Comparison of ENCODE assay signal across 1 cellular context in the genomic region with DNA sequence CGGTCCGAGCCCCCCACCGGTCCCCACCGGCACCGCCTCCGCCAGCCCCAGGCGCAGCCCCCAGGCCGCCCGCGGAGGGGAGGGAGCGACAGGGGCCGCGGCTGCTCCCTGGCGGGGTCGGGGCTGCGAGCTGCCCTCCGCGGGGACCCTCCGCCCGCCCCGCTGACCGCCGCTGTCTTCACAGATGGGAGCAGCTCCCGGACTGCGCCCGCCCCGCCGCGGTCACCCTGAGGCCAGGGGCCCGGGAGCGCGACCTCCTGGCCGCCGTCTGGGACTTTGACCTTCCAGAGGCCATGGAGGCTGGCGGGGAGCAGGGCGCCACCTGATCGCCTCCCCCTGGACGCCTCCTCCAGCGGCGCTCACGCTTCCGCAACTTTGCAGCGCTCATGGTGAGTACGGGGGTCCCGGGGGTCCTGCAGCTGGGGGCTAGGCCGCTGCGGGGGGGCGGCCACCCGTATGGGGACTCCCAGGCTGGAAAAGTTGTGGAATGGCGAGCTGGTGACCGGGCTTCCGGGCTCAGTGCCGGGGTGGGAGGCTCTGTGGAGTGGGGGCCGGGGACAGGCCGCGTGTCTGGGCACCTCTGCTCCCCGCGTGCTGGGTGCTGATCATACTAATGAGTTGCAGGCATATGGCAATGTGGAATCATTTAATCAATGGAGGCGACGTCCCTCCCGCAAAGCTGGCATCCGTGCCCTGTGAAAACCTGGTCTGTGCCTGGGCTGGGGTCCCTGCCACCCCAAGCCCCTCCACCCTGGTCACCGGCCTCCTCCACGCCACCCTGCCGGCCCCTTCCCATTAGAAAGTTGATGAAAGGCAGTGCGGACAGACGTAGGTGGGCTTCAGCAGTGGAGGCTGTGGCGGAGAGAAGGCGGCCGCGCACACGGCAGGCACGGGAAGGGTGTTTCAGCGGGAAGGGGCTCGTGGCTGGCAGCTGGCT.
A peak's percentile ranks its signal among the peaks of the same experiment; 100 is the strongest.
TF ChIP-seq lines count a peak whose summit lies in the region.

No MANE protein-coding gene starts in this region.

TF ChIP-seq in HepG2, 621 proteins besides CTCF, POLR2A, EP300 and RAD21 (continued from another document and continues in another):
- no peak for TF ChIP-seq NCOA2 (CRISPR knock-in tag; IDR thresholded peaks at IDR 0.05)
- peak; percentile 81 for TF ChIP-seq RXRB (CRISPR knock-in tag; IDR thresholded peaks at IDR 0.05; ENCODE audit: borderline replicate concordance)
- TF ChIP-seq STAT5B (CRISPR knock-in tag; IDR thresholded peaks at IDR 0.05) = no peak
- no peak for TF ChIP-seq REL (CRISPR knock-in tag; conservative IDR thresholded peaks at IDR 0.05)
- no peak for TF ChIP-seq SP2 (CRISPR knock-in tag; IDR thresholded peaks at IDR 0.05)
- no peak for TF ChIP-seq HOXA9 (CRISPR knock-in tag; IDR thresholded peaks at IDR 0.05; ENCODE audit: borderline replicate concordance)
- TF ChIP-seq ZNF615 (CRISPR knock-in tag; IDR thresholded peaks at IDR 0.05; ENCODE audit: borderline replicate concordance) = no peak
- TF ChIP-seq ZNF549 (CRISPR knock-in tag; IDR thresholded peaks at IDR 0.05) = no peak
- TF ChIP-seq CEBPB (IDR thresholded peaks at IDR 0.05; ENCODE audit: borderline replicate concordance, low read depth, low read length) = no peak
- no peak for TF ChIP-seq PAX8 (CRISPR knock-in tag; IDR thresholded peaks at IDR 0.05; ENCODE audit: borderline replicate concordance)
- TF ChIP-seq DNMT1 (CRISPR knock-in tag; IDR thresholded peaks at IDR 0.05) = no peak
- TF ChIP-seq TGIF2 (CRISPR knock-in tag; IDR thresholded peaks at IDR 0.05) = no peak
- no peak for TF ChIP-seq ZSCAN9 (CRISPR knock-in tag; IDR thresholded peaks at IDR 0.05; ENCODE audit: borderline replicate concordance)
- TF ChIP-seq ZNF841 (CRISPR knock-in tag; IDR thresholded peaks at IDR 0.05; ENCODE audit: borderline replicate concordance) = no peak
- no peak for TF ChIP-seq ZNF335 (CRISPR knock-in tag; IDR thresholded peaks at IDR 0.05)
- TF ChIP-seq ZBTB21 (CRISPR knock-in tag; IDR thresholded peaks at IDR 0.05) = no peak
- TF ChIP-seq HMG20A (CRISPR knock-in tag; IDR thresholded peaks at IDR 0.05; ENCODE audit: borderline replicate concordance) = no peak
- no peak for TF ChIP-seq CREM (IDR thresholded peaks at IDR 0.05)
- no peak for TF ChIP-seq CREM (CRISPR knock-in tag; IDR thresholded peaks at IDR 0.05)
- no peak for TF ChIP-seq ZKSCAN1 (IDR thresholded peaks at IDR 0.05; ENCODE audit: low read length)
- TF ChIP-seq SCMH1 (CRISPR knock-in tag; IDR thresholded peaks at IDR 0.05; ENCODE audit: borderline replicate concordance) = no peak
- no peak for TF ChIP-seq ZNF792 (CRISPR knock-in tag; IDR thresholded peaks at IDR 0.05)
- TF ChIP-seq, protein P1, sequence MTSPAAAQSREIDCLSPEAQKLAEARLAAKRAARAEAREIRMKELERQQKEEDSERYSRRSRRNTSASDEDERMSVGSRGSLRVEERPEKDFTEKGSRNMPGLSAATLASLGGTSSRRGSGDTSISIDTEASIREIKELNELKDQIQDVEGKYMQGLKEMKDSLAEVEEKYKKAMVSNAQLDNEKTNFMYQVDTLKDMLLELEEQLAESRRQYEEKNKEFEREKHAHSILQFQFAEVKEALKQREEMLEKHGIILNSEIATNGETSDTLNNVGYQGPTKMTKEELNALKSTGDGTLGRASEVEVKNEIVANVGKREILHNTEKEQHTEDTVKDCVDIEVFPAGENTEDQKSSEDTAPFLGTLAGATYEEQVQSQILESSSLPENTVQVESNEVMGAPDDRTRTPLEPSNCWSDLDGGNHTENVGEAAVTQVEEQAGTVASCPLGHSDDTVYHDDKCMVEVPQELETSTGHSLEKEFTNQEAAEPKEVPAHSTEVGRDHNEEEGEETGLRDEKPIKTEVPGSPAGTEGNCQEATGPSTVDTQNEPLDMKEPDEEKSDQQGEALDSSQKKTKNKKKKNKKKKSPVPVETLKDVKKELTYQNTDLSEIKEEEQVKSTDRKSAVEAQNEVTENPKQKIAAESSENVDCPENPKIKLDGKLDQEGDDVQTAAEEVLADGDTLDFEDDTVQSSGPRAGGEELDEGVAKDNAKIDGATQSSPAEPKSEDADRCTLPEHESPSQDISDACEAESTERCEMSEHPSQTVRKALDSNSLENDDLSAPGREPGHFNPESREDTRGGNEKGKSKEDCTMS (CRISPR knock-in tag; conservative IDR thresholded peaks at IDR 0.05) = no peak
- no peak for TF ChIP-seq ZNF724P (CRISPR knock-in tag; IDR thresholded peaks at IDR 0.05; ENCODE audit: borderline replicate concordance)
- TF ChIP-seq SMARCE1 (IDR thresholded peaks at IDR 0.05; ENCODE audit: borderline replicate concordance) = no peak
- TF ChIP-seq, protein P2, sequence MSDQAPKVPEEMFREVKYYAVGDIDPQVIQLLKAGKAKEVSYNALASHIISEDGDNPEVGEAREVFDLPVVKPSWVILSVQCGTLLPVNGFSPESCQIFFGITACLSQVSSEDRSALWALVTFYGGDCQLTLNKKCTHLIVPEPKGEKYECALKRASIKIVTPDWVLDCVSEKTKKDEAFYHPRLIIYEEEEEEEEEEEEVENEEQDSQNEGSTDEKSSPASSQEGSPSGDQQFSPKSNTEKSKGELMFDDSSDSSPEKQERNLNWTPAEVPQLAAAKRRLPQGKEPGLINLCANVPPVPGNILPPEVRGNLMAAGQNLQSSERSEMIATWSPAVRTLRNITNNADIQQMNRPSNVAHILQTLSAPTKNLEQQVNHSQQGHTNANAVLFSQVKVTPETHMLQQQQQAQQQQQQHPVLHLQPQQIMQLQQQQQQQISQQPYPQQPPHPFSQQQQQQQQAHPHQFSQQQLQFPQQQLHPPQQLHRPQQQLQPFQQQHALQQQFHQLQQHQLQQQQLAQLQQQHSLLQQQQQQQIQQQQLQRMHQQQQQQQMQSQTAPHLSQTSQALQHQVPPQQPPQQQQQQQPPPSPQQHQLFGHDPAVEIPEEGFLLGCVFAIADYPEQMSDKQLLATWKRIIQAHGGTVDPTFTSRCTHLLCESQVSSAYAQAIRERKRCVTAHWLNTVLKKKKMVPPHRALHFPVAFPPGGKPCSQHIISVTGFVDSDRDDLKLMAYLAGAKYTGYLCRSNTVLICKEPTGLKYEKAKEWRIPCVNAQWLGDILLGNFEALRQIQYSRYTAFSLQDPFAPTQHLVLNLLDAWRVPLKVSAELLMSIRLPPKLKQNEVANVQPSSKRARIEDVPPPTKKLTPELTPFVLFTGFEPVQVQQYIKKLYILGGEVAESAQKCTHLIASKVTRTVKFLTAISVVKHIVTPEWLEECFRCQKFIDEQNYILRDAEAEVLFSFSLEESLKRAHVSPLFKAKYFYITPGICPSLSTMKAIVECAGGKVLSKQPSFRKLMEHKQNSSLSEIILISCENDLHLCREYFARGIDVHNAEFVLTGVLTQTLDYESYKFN (CRISPR knock-in tag; conservative IDR thresholded peaks at IDR 0.05) = peak; percentile 68
- TF ChIP-seq ZNF180 (CRISPR knock-in tag; IDR thresholded peaks at IDR 0.05; ENCODE audit: borderline replicate concordance, low read depth) = no peak
- no peak for TF ChIP-seq SNAI1 (CRISPR knock-in tag; IDR thresholded peaks at IDR 0.05; ENCODE audit: borderline replicate concordance)
- peak; percentile 93 for TF ChIP-seq RARA (CRISPR knock-in tag; IDR thresholded peaks at IDR 0.05)
- TF ChIP-seq MNT (IDR thresholded peaks at IDR 0.05) = no peak
- TF ChIP-seq TCF7 (IDR thresholded peaks at IDR 0.05; ENCODE audit: low read depth) = no peak
- TF ChIP-seq HIVEP1 (CRISPR knock-in tag; IDR thresholded peaks at IDR 0.05) = no peak
- TF ChIP-seq, protein P3, sequence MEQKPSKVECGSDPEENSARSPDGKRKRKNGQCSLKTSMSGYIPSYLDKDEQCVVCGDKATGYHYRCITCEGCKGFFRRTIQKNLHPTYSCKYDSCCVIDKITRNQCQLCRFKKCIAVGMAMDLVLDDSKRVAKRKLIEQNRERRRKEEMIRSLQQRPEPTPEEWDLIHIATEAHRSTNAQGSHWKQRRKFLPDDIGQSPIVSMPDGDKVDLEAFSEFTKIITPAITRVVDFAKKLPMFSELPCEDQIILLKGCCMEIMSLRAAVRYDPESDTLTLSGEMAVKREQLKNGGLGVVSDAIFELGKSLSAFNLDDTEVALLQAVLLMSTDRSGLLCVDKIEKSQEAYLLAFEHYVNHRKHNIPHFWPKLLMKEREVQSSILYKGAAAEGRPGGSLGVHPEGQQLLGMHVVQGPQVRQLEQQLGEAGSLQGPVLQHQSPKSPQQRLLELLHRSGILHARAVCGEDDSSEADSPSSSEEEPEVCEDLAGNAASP (CRISPR knock-in tag; IDR thresholded peaks at IDR 0.05; ENCODE audit: borderline replicate concordance) = peak; percentile 82; the same call in 1 of the 2 replicates
- TF ChIP-seq ZNF775 (CRISPR knock-in tag; IDR thresholded peaks at IDR 0.05; ENCODE audit: borderline replicate concordance) = no peak
- no peak for TF ChIP-seq ASH2L (IDR thresholded peaks at IDR 0.05; ENCODE audit: insufficient read length, low read depth, low read length)
- TF ChIP-seq NFIB (CRISPR knock-in tag; IDR thresholded peaks at IDR 0.05; ENCODE audit: borderline replicate concordance) = no peak
- peak; percentile 64 for TF ChIP-seq BCL6 (CRISPR knock-in tag; IDR thresholded peaks at IDR 0.05)
- TF ChIP-seq ESRRA (CRISPR knock-in tag; IDR thresholded peaks at IDR 0.05; ENCODE audit: low read depth) = peak; percentile 83; the same call in 1 of the 2 replicates
- no peak for TF ChIP-seq THAP8 (CRISPR knock-in tag; IDR thresholded peaks at IDR 0.05; ENCODE audit: borderline replicate concordance)
- TF ChIP-seq, protein P4, sequence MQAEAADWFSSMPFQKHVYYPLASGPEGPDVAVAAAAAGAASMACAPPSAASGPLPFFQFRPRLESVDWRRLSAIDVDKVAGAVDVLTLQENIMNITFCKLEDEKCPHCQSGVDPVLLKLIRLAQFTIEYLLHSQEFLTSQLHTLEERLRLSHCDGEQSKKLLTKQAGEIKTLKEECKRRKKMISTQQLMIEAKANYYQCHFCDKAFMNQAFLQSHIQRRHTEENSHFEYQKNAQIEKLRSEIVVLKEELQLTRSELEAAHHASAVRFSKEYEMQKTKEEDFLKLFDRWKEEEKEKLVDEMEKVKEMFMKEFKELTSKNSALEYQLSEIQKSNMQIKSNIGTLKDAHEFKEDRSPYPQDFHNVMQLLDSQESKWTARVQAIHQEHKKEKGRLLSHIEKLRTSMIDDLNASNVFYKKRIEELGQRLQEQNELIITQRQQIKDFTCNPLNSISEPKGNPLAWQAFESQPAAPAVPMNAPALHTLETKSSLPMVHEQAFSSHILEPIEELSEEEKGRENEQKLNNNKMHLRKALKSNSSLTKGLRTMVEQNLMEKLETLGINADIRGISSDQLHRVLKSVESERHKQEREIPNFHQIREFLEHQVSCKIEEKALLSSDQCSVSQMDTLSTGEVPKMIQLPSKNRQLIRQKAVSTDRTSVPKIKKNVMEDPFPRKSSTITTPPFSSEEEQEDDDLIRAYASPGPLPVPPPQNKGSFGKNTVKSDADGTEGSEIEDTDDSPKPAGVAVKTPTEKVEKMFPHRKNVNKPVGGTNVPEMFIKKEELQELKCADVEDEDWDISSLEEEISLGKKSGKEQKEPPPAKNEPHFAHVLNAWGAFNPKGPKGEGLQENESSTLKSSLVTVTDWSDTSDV (CRISPR knock-in tag; IDR thresholded peaks at IDR 0.05) = no peak
- TF ChIP-seq, protein P5, sequence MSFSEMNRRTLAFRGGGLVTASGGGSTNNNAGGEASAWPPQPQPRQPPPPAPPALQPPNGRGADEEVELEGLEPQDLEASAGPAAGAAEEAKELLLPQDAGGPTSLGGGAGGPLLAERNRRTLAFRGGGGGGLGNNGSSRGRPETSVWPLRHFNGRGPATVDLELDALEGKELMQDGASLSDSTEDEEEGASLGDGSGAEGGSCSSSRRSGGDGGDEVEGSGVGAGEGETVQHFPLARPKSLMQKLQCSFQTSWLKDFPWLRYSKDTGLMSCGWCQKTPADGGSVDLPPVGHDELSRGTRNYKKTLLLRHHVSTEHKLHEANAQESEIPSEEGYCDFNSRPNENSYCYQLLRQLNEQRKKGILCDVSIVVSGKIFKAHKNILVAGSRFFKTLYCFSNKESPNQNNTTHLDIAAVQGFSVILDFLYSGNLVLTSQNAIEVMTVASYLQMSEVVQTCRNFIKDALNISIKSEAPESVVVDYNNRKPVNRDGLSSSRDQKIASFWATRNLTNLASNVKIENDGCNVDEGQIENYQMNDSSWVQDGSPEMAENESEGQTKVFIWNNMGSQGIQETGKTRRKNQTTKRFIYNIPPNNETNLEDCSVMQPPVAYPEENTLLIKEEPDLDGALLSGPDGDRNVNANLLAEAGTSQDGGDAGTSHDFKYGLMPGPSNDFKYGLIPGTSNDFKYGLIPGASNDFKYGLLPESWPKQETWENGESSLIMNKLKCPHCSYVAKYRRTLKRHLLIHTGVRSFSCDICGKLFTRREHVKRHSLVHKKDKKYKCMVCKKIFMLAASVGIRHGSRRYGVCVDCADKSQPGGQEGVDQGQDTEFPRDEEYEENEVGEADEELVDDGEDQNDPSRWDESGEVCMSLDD (CRISPR knock-in tag; IDR thresholded peaks at IDR 0.05; ENCODE audit: borderline replicate concordance) = no peak
- no peak for TF ChIP-seq ZNF20 (CRISPR knock-in tag; IDR thresholded peaks at IDR 0.05)
- no peak for TF ChIP-seq GPBP1L1 (CRISPR knock-in tag; IDR thresholded peaks at IDR 0.05)
- TF ChIP-seq POLR2AphosphoS5 (IDR thresholded peaks at IDR 0.05; ENCODE audit: low read depth, low read length) = no peak
- no peak for TF ChIP-seq CCAR2 (optimal IDR thresholded peaks at IDR 0.05; ENCODE audit: low read depth, low read length)
- TF ChIP-seq PCBP2 (optimal IDR thresholded peaks at IDR 0.05; ENCODE audit: low read depth, low read length, poor library complexity, severe bottlenecking) = no peak
- 0 out of 2 replicates have a peak, but pooled peaks have one; percentile 33 for TF ChIP-seq SPEN (CRISPR knock-in tag; IDR thresholded peaks at IDR 0.05; ENCODE audit: low read depth)
- no peak for TF ChIP-seq ETV6 (CRISPR knock-in tag; conservative IDR thresholded peaks at IDR 0.05)
